In genomic region chr13:110737555-110737954, GRCh38 we compare ENCODE assay signal across 28 cellular contexts.
"Had no signal": no experiment of that assay in that cellular context is flagged by ENCODE, and none has a peak within 500 bp of the region (broad histone marks: within the 10 kb centered on the region; RNA-seq: fewer than 3 reads in every experiment).

No MANE protein-coding gene starts in this region.

- H3K4me3 ChIP-seq: stomach, suprapubic skin, testis, thoracic aorta, thyroid gland, tibial artery, tibial nerve, transverse colon, upper lobe of left lung, upper lobe of right lung, uterus, vagina had no signal

- H3K4me1 Mint-ChIP-seq: stimulated activated naive CD8-positive, alpha-beta T cell treated with anti-CD3 and anti-CD28 coated beads, Interleukin-15, amount 100 ng/mL, for 72 hours had no signal

- FAIRE-seq: urothelium cell line had no signal

- DNase-seq: stimulated activated CD4-positive, alpha-beta T cell treated with anti-CD3 and anti-CD28 coated beads, Interleukin-2, amount 100 ng/mL, for 48 hours; stimulated activated CD4-positive, alpha-beta T cell treated with anti-CD3 and anti-CD28 coated beads, Interleukin-4, amount 100 ng/mL, for 1 hour; stimulated activated CD4-positive, alpha-beta T cell treated with anti-CD3 and anti-CD28 coated beads, Interleukin-4, amount 100 ng/mL, for 24 hours; stimulated activated CD4-positive, alpha-beta T cell treated with anti-CD3 and anti-CD28 coated beads, Interleukin-4, amount 100 ng/mL, for 4 hours; stimulated activated CD8-positive, alpha-beta memory T cell treated with anti-CD3 and anti-CD28 coated beads, Interleukin-4, amount 100 ng/mL, for 48 hours; stimulated activated naive CD4-positive, alpha-beta T cell; stimulated activated naive CD4-positive, alpha-beta T cell treated with Interleukin-2 at 50 U/mL for 16 hours; stimulated activated naive CD8-positive, alpha-beta T cell treated with anti-CD3 and anti-CD28 coated beads, Interleukin-15, amount 100 ng/mL, for 72 hours; stimulated activated naive CD8-positive, alpha-beta T cell treated with anti-CD3 and anti-CD28 coated beads, Interleukin-15, Interleukin-2, amounts not matched to agents 100 U/mL and 50 U/mL, for 24 hours; stomach; substantia nigra; testis; thyroid gland; tibial artery; transverse colon; trophoblast cell; upper lobe of left lung; upper lobe of right lung; uterus had no signal

- H3K4me3 Mint-ChIP-seq: stimulated activated effector memory CD8-positive, alpha-beta T cell treated with anti-CD3 and anti-CD28 coated beads, Interleukin-12 subunit alpha, Interleukin-12 subunit beta, amount 100 ng/mL, for 72 hours; stimulated activated memory B cell treated with anti-CD40 and anti-IgM and Interleukin-4, amounts not matched to agents 10 μg/mL and 1 μg/mL and 100 μg/mL, for 72 hours; stimulated activated naive CD8-positive, alpha-beta T cell treated with anti-CD3 and anti-CD28 coated beads, Interleukin-15, amount 100 ng/mL, for 72 hours; stimulated activated naive CD8-positive, alpha-beta T cell treated with anti-CD3 and anti-CD28 coated beads, Interleukin-15, Interleukin-2, amounts not matched to agents 100 ng/mL and 50 ng/mL, for 24 hours; type B pancreatic cell had no signal

- H3K4me1 ChIP-seq: stomach, suprapubic skin, testis, thyroid gland, tibial artery, tibial nerve, transverse colon, upper lobe of left lung, upper lobe of right lung, uterus, vagina had no signal

- H3K36me3 ChIP-seq: stomach, suprapubic skin, thoracic aorta, thyroid gland, tibial artery, tibial nerve, transverse colon, upper lobe of left lung, upper lobe of right lung, uterus, vagina had no signal

- ATAC-seq: stimulated activated effector memory CD8-positive, alpha-beta T cell treated with anti-CD3 and anti-CD28 coated beads, Interleukin-12 subunit alpha, Interleukin-12 subunit beta, amount 100 ng/mL, for 72 hours; stimulated activated memory B cell treated with anti-CD40 and anti-IgM and Interleukin-4, amounts not matched to agents 10 μg/mL and 1 μg/mL and 100 μg/mL, for 72 hours; stimulated activated naive CD8-positive, alpha-beta T cell treated with anti-CD3 and anti-CD28 coated beads, Interleukin-15, amount 100 ng/mL, for 72 hours; stimulated activated naive CD8-positive, alpha-beta T cell treated with anti-CD3 and anti-CD28 coated beads, Interleukin-15, Interleukin-2, amounts not matched to agents 100 U/mL and 50 U/mL, for 24 hours; upper lobe of right lung had no signal

- H3K36me3 Mint-ChIP-seq: stimulated activated effector memory CD8-positive, alpha-beta T cell treated with anti-CD3 and anti-CD28 coated beads, Interleukin-12 subunit alpha, Interleukin-12 subunit beta, amount 100 ng/mL, for 72 hours; type B pancreatic cell had no signal

- H3K27ac ChIP-seq: stomach, suprapubic skin, testis, thoracic aorta, thyroid gland, tibial artery, tibial nerve, transverse colon, upper lobe of left lung, upper lobe of right lung, uterus, vagina had no signal

- H3K9me3 ChIP-seq: suprapubic skin, testis, thoracic aorta, thyroid gland, tibial artery, tibial nerve, transverse colon, upper lobe of left lung, upper lobe of right lung, uterus, vagina had no signal

- H3K27me3 ChIP-seq: stomach, suprapubic skin, testis, thyroid gland, tibial artery, tibial nerve, transverse colon, upper lobe of left lung, upper lobe of right lung, uterus, vagina had no signal

- H3K27ac Mint-ChIP-seq: stimulated activated effector memory CD8-positive, alpha-beta T cell treated with anti-CD3 and anti-CD28 coated beads, Interleukin-12 subunit alpha, Interleukin-12 subunit beta, amount 100 ng/mL, for 72 hours; stimulated activated memory B cell treated with anti-CD40 and anti-IgM and Interleukin-4, amounts not matched to agents 10 μg/mL and 1 μg/mL and 100 μg/mL, for 72 hours; stimulated activated naive CD8-positive, alpha-beta T cell treated with anti-CD3 and anti-CD28 coated beads, Interleukin-15, amount 100 ng/mL, for 72 hours; stimulated activated naive CD8-positive, alpha-beta T cell treated with anti-CD3 and anti-CD28 coated beads, Interleukin-15, Interleukin-2, amounts not matched to agents 100 ng/mL and 50 ng/mL, for 24 hours; type B pancreatic cell had no signal

- H3K27me3 Mint-ChIP-seq: stimulated activated memory B cell treated with anti-CD40 and anti-IgM and Interleukin-4, amounts not matched to agents 10 μg/mL and 1 μg/mL and 100 μg/mL, for 72 hours; stimulated activated naive CD8-positive, alpha-beta T cell treated with anti-CD3 and anti-CD28 coated beads, Interleukin-15, amount 100 ng/mL, for 72 hours; stimulated activated naive CD8-positive, alpha-beta T cell treated with anti-CD3 and anti-CD28 coated beads, Interleukin-15, Interleukin-2, amounts not matched to agents 100 ng/mL and 50 ng/mL, for 24 hours; type B pancreatic cell had no signal

- H3K9me3 Mint-ChIP-seq: stimulated activated effector memory CD8-positive, alpha-beta T cell treated with anti-CD3 and anti-CD28 coated beads, Interleukin-12 subunit alpha, Interleukin-12 subunit beta, amount 100 ng/mL, for 72 hours; type B pancreatic cell had no signal
